In the genomic region with DNA sequence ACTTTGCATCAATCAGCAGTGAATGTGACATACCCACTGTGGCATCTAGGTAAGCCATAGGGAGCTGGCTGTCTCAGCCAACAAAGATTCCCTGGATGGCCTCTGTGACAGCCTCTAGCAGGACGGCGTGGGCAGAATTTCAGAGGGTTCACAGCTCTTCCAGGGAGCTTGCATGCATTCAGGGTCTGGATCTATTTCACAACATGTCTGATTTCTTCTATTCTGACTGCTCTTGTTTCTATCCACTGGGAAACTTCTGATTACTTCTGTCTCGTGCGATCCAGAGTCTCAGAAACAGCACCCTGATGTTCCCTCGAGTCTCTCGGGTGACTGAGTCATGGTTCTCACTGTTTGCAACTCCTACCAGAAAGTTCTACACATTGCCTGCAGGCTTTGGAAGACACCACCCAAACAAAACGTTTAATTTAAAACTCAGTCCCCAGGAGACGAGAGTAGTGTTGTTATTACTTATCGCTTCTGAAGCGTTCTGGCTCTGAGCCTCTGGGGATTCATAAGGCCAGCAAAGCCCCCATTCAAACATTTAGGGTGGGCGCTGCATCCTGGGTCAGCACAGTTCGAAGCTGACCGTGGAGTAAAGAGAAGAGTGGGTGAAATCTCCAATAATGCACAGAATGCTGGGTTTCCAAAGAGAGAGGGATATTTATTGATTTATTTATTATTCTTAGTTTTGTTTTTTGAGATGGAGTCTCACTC, we compare ENCODE assay signal across 18 cellular contexts. TPM values are rescaled to one million over a fixed set of nuclear protein-coding genes. Genes with fewer than 3 reads are reported as not detected.
A peak's percentile ranks its signal among the peaks of the same experiment; 100 is the strongest.
DNase-seq lines count a peak whose midpoint lies in the region; ATAC-seq and TF ChIP-seq lines count a peak whose summit lies in the region.
"Had no signal": no experiment of that assay in that cellular context is flagged by ENCODE, and none has a peak within 500 bp of the region (broad histone marks: within the 10 kb centered on the region; RNA-seq: fewer than 3 reads in every experiment).

No MANE protein-coding gene starts in this region.

- H2AFZ ChIP-seq in hepatocyte = no peak overlapping the region

- no TSS peak for BruUV-seq in Caco-2 (replicated peaks; lab: Mats Ljungman, UMichigan)

- H3K27ac Mint-ChIP-seq in Caco-2 (ENCODE audit: unreplicated experiment) = peak overlapping the region; percentile 16
- H3K27ac Mint-ChIP-seq in activated CD4-positive, alpha-beta memory T cell treated with anti-CD3 and anti-CD28 coated beads, Interleukin-2, amount 10 ng/mL, durations not matched to agents 7 days and 5 days = no peak overlapping the region
- peak overlapping the region; percentile 32 for H3K27ac Mint-ChIP-seq in stimulated activated memory B cell treated with anti-CD40 and anti-IgM and Interleukin-4, amounts not matched to agents 10 μg/mL and 1 μg/mL and 100 μg/mL, for 72 hours
- H3K27ac Mint-ChIP-seq: activated CD8-positive, alpha-beta T cell treated with anti-CD3 and anti-CD28 coated beads, Interleukin-2, amount 10 ng/mL, durations not matched to agents 7 days and 5 days; activated T-helper 2 cell treated with anti-CD3 and anti-CD28 coated beads, Interferon-gamma antibody, Interleukin-2, Interleukin-4, amounts not matched to agents 10 μg/mL and 5 μg/mL and 100 μg/mL, durations not matched to agents 14 hours and 24 hours and 36 hours had no signal

- no peaks in the 10 kb centered on the region for H3K79me2 ChIP-seq in hepatocyte

- H3K4me1 ChIP-seq in Caco-2 = peaks cover 28% of the 10 kb centered on the region
- H3K4me1 ChIP-seq in hepatocyte (ENCODE audit: insufficient read depth) = peaks cover 18% of the 10 kb centered on the region
- H3K4me1 ChIP-seq: upper lobe of right lung had no signal

- peaks cover 10% of the 10 kb centered on the region; the same call in 1 of the 2 replicates for H3K9me3 ChIP-seq in Caco-2
- no peaks in the 10 kb centered on the region for H3K9me3 ChIP-seq in hepatocyte (ENCODE audit: low read depth)
- H3K9me3 ChIP-seq: upper lobe of right lung had no signal

- intact Hi-C loops in Caco-2 (cut with micrococcal nuclease; ENCODE audit: unreplicated experiment) = no loop called here

- WGBS in hepatocyte (ENCODE audit: low lambda C conversion rate, missing lambda C conversion rate) = 87% methylated on average over 13 of the region's 13 CpGs

- no peaks in the 10 kb centered on the region for H3K9me2 ChIP-seq in hepatocyte (replicated peaks; ENCODE audit: insufficient read depth)

- no peak for ATAC-seq in stimulated activated memory B cell treated with anti-CD40 and anti-IgM and Interleukin-4, amounts not matched to agents 10 μg/mL and 1 μg/mL and 100 μg/mL, for 72 hours
- ATAC-seq in GM18502 (IDR thresholded peaks at IDR 0.05; ENCODE audit: poor library complexity, unreplicated experiment) = no peak
- ATAC-seq: activated CD8-positive, alpha-beta T cell treated with anti-CD3 and anti-CD28 coated beads, Interleukin-2, amount 10 ng/mL, durations not matched to agents 7 days and 5 days had no signal

- no peaks in the 10 kb centered on the region for H3K27me3 Mint-ChIP-seq in Caco-2 (ENCODE audit: insufficient read depth, unreplicated experiment)
- peaks cover 23% of the 10 kb centered on the region for H3K27me3 Mint-ChIP-seq in activated CD4-positive, alpha-beta memory T cell treated with anti-CD3 and anti-CD28 coated beads, Interleukin-2, amount 10 ng/mL, durations not matched to agents 7 days and 5 days
- peaks cover 38% of the 10 kb centered on the region for H3K27me3 Mint-ChIP-seq in stimulated activated memory B cell treated with anti-CD40 and anti-IgM and Interleukin-4, amounts not matched to agents 10 μg/mL and 1 μg/mL and 100 μg/mL, for 72 hours

- no peak overlapping the region for H3K4me3 Mint-ChIP-seq in Caco-2 (ENCODE audit: unreplicated experiment)
- no peak overlapping the region for H3K4me3 Mint-ChIP-seq in activated CD4-positive, alpha-beta memory T cell treated with anti-CD3 and anti-CD28 coated beads, Interleukin-2, amount 10 ng/mL, durations not matched to agents 7 days and 5 days
- H3K4me3 Mint-ChIP-seq in stimulated activated memory B cell treated with anti-CD40 and anti-IgM and Interleukin-4, amounts not matched to agents 10 μg/mL and 1 μg/mL and 100 μg/mL, for 72 hours = no peak overlapping the region
- H3K4me3 Mint-ChIP-seq: activated CD8-positive, alpha-beta T cell treated with anti-CD3 and anti-CD28 coated beads, Interleukin-2, amount 10 ng/mL, durations not matched to agents 7 days and 5 days; H9 had no signal

- no peaks in the 10 kb centered on the region for H3K9me3 Mint-ChIP-seq in Caco-2 (ENCODE audit: unreplicated experiment)
- no peaks in the 10 kb centered on the region for H3K9me3 Mint-ChIP-seq in activated CD4-positive, alpha-beta memory T cell treated with anti-CD3 and anti-CD28 coated beads, Interleukin-2, amount 10 ng/mL, durations not matched to agents 7 days and 5 days
- H3K9me3 Mint-ChIP-seq in stimulated activated memory B cell treated with anti-CD40 and anti-IgM and Interleukin-4, amounts not matched to agents 10 μg/mL and 1 μg/mL and 100 μg/mL, for 72 hours = peaks cover 3% of the 10 kb centered on the region
- H3K9me3 Mint-ChIP-seq: activated T-helper 2 cell treated with anti-CD3 and anti-CD28 coated beads, Interferon-gamma antibody, Interleukin-2, Interleukin-4, amounts not matched to agents 10 μg/mL and 5 μg/mL and 100 μg/mL, durations not matched to agents 14 hours and 24 hours and 36 hours had no signal

- H3K27ac ChIP-seq in hepatocyte = peak overlapping the region; percentile 78
- H3K27ac ChIP-seq: upper lobe of right lung had no signal

- no peak overlapping the region for H3K4me2 ChIP-seq in hepatocyte

- no peak for TF ChIP-seq CTCF in Caco-2 (IDR thresholded peaks at IDR 0.05; ENCODE audit: insufficient read depth in 1 of 2, low read depth in 1 of 2, low read length in 1 of 2, severe bottlenecking in 1 of 2, unreplicated experiment in 1 of 2)
- TF ChIP-seq CTCF in hepatocyte (IDR thresholded peaks at IDR 0.05; ENCODE audit: poor library complexity) = no peak

- H3K36me3 Mint-ChIP-seq in Caco-2 (ENCODE audit: insufficient read depth, unreplicated experiment) = no peaks in the 10 kb centered on the region
- no peaks in the 10 kb centered on the region for H3K36me3 Mint-ChIP-seq in activated CD4-positive, alpha-beta memory T cell treated with anti-CD3 and anti-CD28 coated beads, Interleukin-2, amount 10 ng/mL, durations not matched to agents 7 days and 5 days (ENCODE audit: low read depth)
- H3K36me3 Mint-ChIP-seq in stimulated activated memory B cell treated with anti-CD40 and anti-IgM and Interleukin-4, amounts not matched to agents 10 μg/mL and 1 μg/mL and 100 μg/mL, for 72 hours = peaks cover 6% of the 10 kb centered on the region

- CTCF ChIA-PET in Caco-2 (lab: Charles Lee) = no interaction called here
- CTCF ChIA-PET in activated CD4-positive, alpha-beta memory T cell treated with anti-CD3 and anti-CD28 coated beads, Interleukin-2, amount 10 ng/mL, durations not matched to agents 7 days and 5 days (lab: Charles Lee) = no interaction called here

- H3K27me3 ChIP-seq in Caco-2 (replicated peaks; ENCODE audit: control insufficient read depth, insufficient read depth, low read length) = no peaks in the 10 kb centered on the region
- no peaks in the 10 kb centered on the region for H3K27me3 ChIP-seq in hepatocyte
- H3K27me3 ChIP-seq: upper lobe of right lung had no signal

- peaks cover 31% of the 10 kb centered on the region for H3K4me1 Mint-ChIP-seq in Caco-2 (ENCODE audit: low read depth, unreplicated experiment)
- peaks cover 19% of the 10 kb centered on the region for H3K4me1 Mint-ChIP-seq in activated CD4-positive, alpha-beta memory T cell treated with anti-CD3 and anti-CD28 coated beads, Interleukin-2, amount 10 ng/mL, durations not matched to agents 7 days and 5 days
- peaks cover 20% of the 10 kb centered on the region for H3K4me1 Mint-ChIP-seq in stimulated activated memory B cell treated with anti-CD40 and anti-IgM and Interleukin-4, amounts not matched to agents 10 μg/mL and 1 μg/mL and 100 μg/mL, for 72 hours

- H4K20me1 ChIP-seq in hepatocyte (ENCODE audit: insufficient read depth, poor library complexity, severe bottlenecking) = no peaks in the 10 kb centered on the region

- no peak overlapping the region for H3K4me3 ChIP-seq in Caco-2 (ENCODE audit: low read depth, low read length)
- no peak overlapping the region for H3K4me3 ChIP-seq in hepatocyte
- H3K4me3 ChIP-seq: upper lobe of right lung had no signal

- POLR2A ChIA-PET in Caco-2 (lab: Charles Lee) = no interaction called here
- POLR2A ChIA-PET in activated CD4-positive, alpha-beta memory T cell treated with anti-CD3 and anti-CD28 coated beads, Interleukin-2, amount 10 ng/mL, durations not matched to agents 7 days and 5 days (lab: Charles Lee) = no interaction called here

- H3K36me3 ChIP-seq in Caco-2 (ENCODE audit: control insufficient read depth, insufficient read depth, low read length) (no peaks in the 10 kb centered on the region), hepatocyte (replicated peaks; ENCODE audit: insufficient read depth, low read depth) (no peaks in the 10 kb centered on the region)
- H3K36me3 ChIP-seq: upper lobe of right lung had no signal

- DNase-seq in Caco-2 (peak in 1 of 2 experiments; percentile 16), hepatocyte (ENCODE audit: low spot score) (no peak), NCI-H1048 (lab: John Stamatoyannopoulos, UW) (no peak), LoVo (ENCODE audit: low spot score) (no peak)
- DNase-seq in activated CD4-positive, alpha-beta memory T cell treated with anti-CD3 and anti-CD28 coated beads, Interleukin-2, amount 10 ng/mL, durations not matched to agents 7 days and 5 days = peak; percentile 10
- DNase-seq: activated CD8-positive, alpha-beta T cell treated with anti-CD3 and anti-CD28 coated beads, Interleukin-2, amount 10 ng/mL, durations not matched to agents 7 days and 5 days; AML-193; H9; KG1; NCI-H1092; NCI-H2107; NCI-H526; SHP77 treated with DMSO at 0.1 percent for 48 hours; stimulated activated naive CD4-positive, alpha-beta T cell treated with Interleukin-2 at 50 U/mL for 16 hours; upper lobe of right lung had no signal

RNA-seq across cellular contexts. Expression of gene ODC1, which starts 41.9 kb away (rescaled TPM):
- total RNA-seq in Caco-2 (2022) (277 and 285 TPM in 2 replicates), hepatocyte (140 and 165 TPM in 2 replicates)
- 10 to 100 TPM; 48.1 to 54.9 TPM for total RNA-seq in activated CD4-positive, alpha-beta memory T cell treated with anti-CD3 and anti-CD28 coated beads, Interleukin-2, amount 10 ng/mL, durations not matched to agents 7 days and 5 days
- 92.0 and 92.8 TPM in 2 replicates for polyA plus RNA-seq in hepatocyte
